In the genomic region with DNA sequence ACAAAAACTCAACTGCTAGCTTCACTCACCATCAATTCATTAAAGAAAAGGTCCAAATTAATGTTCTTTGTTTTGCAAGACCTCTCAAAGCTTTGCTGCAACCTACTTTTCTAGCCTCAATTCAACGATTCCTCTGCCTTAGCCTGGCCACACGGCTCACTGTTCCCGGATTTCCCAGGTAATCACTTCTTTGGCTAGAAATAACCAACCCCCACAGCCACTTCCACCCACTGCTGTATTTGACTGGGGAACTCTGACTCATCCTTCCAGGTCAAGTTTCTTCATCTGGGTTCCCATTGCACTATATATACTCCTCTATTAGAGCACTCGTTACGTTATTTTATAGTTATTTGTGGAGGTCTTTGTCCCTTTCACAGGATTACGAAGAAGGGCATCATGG, we compare ENCODE assay signal across 38 cellular contexts.
DNase-seq lines count a peak whose midpoint lies in the region; ATAC-seq and TF ChIP-seq lines count a peak whose summit lies in the region.
"Had no signal": no experiment of that assay in that cellular context is flagged by ENCODE, and none has a peak within 500 bp of the region (broad histone marks: within the 10 kb centered on the region; RNA-seq: fewer than 3 reads in every experiment).

No MANE protein-coding gene starts in this region.

- no peaks in the 10 kb centered on the region for H3K9me3 ChIP-seq in PC-9 (ENCODE audit: insufficient read depth, low read depth)
- H3K9me3 ChIP-seq: A549, lower lobe of right lung, Peyer's patch, prostate gland had no signal

- H3K4me2 ChIP-seq in PC-9 = no peak overlapping the region
- H3K4me2 ChIP-seq: A549, KMS-11 had no signal

- TF ChIP-seq CTCF in PC-9 (conservative IDR thresholded peaks at IDR 0.05) = no peak

- CTCF ChIA-PET in PC-9 (lab: Charles Lee) = no interaction called here

- peak overlapping the region; percentile 27; the same call in 1 of the 2 replicates for H2AFZ ChIP-seq in PC-9

- H4K20me1 ChIP-seq in PC-9 (ENCODE audit: insufficient read depth) = no peaks in the 10 kb centered on the region; the same call in 1 of the 2 replicates

- no peaks in the 10 kb centered on the region for H3K79me2 ChIP-seq in PC-9 (ENCODE audit: low read depth)

- H3K27me3 ChIP-seq in PC-9 (ENCODE audit: insufficient read depth, low read depth) = 0 out of 2 replicates have a peak, but pooled peaks cover 3% of the 10 kb centered on the region
- H3K27me3 ChIP-seq: Peyer's patch, sigmoid colon, tibial nerve had no signal

- no peaks in the 10 kb centered on the region for H3K36me3 ChIP-seq in PC-9 (ENCODE audit: low read depth)
- H3K36me3 ChIP-seq: heart right ventricle, lower lobe of right lung, Peyer's patch, prostate gland, sigmoid colon, tibial nerve, WERI-Rb-1 had no signal

- no peaks in the 10 kb centered on the region for H3F3A ChIP-seq in PC-9 (ENCODE audit: insufficient read depth, low read depth)

- H3K9me2 ChIP-seq in PC-9 (ENCODE audit: insufficient read depth) = no peaks in the 10 kb centered on the region

- DNase-seq in NOMO-1 (lab: John Stamatoyannopoulos, UW; ENCODE audit: unreplicated experiment in 2 of 2) (peak; percentile 37 to 42), NOMO-1 treated with dmso at 0.1 percent for 144 hours (lab: John Stamatoyannopoulos, UW; ENCODE audit: unreplicated experiment) (no peak), PC-9 (no peak), dermis blood vessel endothelial cell (peak; percentile 27), renal cortical epithelial cell (ENCODE audit: low read depth) (peak; percentile 44), kidney glomerular epithelial cell (lab: John Stamatoyannopoulos, UW) (no peak)
- DNase-seq: activated CD4-positive, alpha-beta T cell treated with anti-CD3 and anti-CD28 coated beads for 48 hours; AML-193; amygdala; Calu3; CD4-positive, CD25-positive, alpha-beta regulatory T cell; DND-41; effector memory CD8-positive, alpha-beta T cell; erythroblast; foreskin fibroblast; GF-D8; GOT3; heart right ventricle; lower lobe of right lung; MM.1S; natural killer cell; NCI-H1694; NCI-H510A; occipital lobe; Peyer's patch; SIG-M5; sigmoid colon; stimulated activated CD4-positive, alpha-beta T cell treated with anti-CD3 and anti-CD28 coated beads, Interleukin-12 subunit alpha, Interleukin-12 subunit beta, amount 100 ng/mL, for 4 hours; stimulated activated CD4-positive, alpha-beta T cell treated with anti-CD3 and anti-CD28 coated beads, Interleukin-4, amount 100 ng/mL, for 4 hours; T-helper 9 cell; WERI-Rb-1 had no signal

- ATAC-seq in HG02981 (IDR thresholded peaks at IDR 0.05; ENCODE audit: unreplicated experiment) = no peak
- ATAC-seq in HG03097 (IDR thresholded peaks at IDR 0.05; ENCODE audit: low FRiP score, unreplicated experiment) = no peak
- ATAC-seq: A549; activated T-helper 17 cell treated with anti-CD3 and anti-CD28 coated beads, Interleukin-2, amount 50 U/mL, for 72 hours; effector memory CD8-positive, alpha-beta T cell; heart right ventricle; lower lobe of right lung; natural killer cell had no signal

- H3K27ac ChIP-seq in PC-9 = no peak overlapping the region
- H3K27ac ChIP-seq: A549, heart right ventricle, KMS-11, lower lobe of right lung, Peyer's patch, prostate gland, sigmoid colon, tibial nerve, WERI-Rb-1 had no signal

- H3K4me1 ChIP-seq in PC-9 (replicated peaks; ENCODE audit: insufficient read depth) = no peaks in the 10 kb centered on the region
- H3K4me1 ChIP-seq: A549, heart right ventricle, lower lobe of right lung, Peyer's patch, prostate gland, sigmoid colon, tibial nerve had no signal

- POLR2A ChIA-PET in PC-9 (lab: Charles Lee; ENCODE audit: unreplicated experiment) = no interaction called here

- no peak overlapping the region for H3K4me3 ChIP-seq in PC-9
- H3K4me3 ChIP-seq: A549, heart right ventricle, lower lobe of right lung, Peyer's patch, prostate gland, sigmoid colon, tibial nerve had no signal

- intact Hi-C loops in PC-9 (cut with micrococcal nuclease; ENCODE audit: unreplicated experiment) = no loop called here

- BruUV-seq in PC-9 (replicated peaks; lab: Mats Ljungman, UMichigan) = no TSS peak

Comparison
In these comparisons a context has a peak if more than half of its experiments do, and no peak if none do; other contexts are left out.
1. DNase-seq: peak in NOMO-1 (2 of 2), dermis blood vessel endothelial cell (single experiment) and renal cortical epithelial cell (single experiment); none in NOMO-1 treated with dmso at 0.1 percent for 144 hours (single experiment), PC-9 (0 of 2) and kidney glomerular epithelial cell (single experiment).